ENCODE assay signal across 1 cellular context in the genomic region with DNA sequence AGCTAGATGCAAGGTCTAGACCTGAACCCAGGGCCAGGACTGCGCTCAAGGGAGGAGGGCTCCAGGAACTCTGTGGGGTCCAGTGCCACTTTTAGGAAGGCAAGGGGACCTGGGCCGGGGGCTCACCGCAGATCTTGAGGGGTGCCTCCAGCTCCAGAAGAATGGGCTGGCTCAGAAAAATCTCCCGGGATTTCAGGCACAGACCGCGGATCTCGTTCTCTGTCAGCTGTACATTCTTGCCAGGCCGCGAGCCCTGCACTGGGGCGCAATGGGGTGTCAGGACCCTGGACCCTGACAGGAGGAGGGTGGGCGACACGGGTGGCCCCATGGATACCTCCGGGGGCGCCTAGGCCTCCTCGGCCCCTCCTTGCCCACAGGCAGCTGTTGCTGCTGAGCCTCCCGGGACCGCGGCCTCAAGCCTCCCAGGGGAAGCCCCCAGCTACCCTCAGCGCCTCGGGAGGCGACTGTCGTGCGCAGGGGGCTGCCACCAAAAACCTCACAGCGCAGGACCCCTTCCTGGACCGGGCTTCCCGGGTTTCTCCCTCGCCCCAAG.
TF ChIP-seq lines count a peak whose summit lies in the region.

No MANE protein-coding gene starts in this region.

TF ChIP-seq in K562, 482 proteins besides CTCF, POLR2A, EP300 and RAD21 (continued from another document and continues in another):
- TF ChIP-seq CHD1 (IDR thresholded peaks at IDR 0.05; ENCODE audit: low read length): peak; percentile 69
- TF ChIP-seq RCOR1 (IDR thresholded peaks at IDR 0.05; ENCODE audit: borderline replicate concordance in 1 of 2, low read depth in 2 of 2, low read length in 2 of 2): no peak
- TF ChIP-seq, protein P1, sequence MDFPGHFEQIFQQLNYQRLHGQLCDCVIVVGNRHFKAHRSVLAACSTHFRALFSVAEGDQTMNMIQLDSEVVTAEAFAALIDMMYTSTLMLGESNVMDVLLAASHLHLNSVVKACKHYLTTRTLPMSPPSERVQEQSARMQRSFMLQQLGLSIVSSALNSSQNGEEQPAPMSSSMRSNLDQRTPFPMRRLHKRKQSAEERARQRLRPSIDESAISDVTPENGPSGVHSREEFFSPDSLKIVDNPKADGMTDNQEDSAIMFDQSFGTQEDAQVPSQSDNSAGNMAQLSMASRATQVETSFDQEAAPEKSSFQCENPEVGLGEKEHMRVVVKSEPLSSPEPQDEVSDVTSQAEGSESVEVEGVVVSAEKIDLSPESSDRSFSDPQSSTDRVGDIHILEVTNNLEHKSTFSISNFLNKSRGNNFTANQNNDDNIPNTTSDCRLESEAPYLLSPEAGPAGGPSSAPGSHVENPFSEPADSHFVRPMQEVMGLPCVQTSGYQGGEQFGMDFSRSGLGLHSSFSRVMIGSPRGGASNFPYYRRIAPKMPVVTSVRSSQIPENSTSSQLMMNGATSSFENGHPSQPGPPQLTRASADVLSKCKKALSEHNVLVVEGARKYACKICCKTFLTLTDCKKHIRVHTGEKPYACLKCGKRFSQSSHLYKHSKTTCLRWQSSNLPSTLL (IDR thresholded peaks at IDR 0.05): no peak
- TF ChIP-seq, protein P2, sequence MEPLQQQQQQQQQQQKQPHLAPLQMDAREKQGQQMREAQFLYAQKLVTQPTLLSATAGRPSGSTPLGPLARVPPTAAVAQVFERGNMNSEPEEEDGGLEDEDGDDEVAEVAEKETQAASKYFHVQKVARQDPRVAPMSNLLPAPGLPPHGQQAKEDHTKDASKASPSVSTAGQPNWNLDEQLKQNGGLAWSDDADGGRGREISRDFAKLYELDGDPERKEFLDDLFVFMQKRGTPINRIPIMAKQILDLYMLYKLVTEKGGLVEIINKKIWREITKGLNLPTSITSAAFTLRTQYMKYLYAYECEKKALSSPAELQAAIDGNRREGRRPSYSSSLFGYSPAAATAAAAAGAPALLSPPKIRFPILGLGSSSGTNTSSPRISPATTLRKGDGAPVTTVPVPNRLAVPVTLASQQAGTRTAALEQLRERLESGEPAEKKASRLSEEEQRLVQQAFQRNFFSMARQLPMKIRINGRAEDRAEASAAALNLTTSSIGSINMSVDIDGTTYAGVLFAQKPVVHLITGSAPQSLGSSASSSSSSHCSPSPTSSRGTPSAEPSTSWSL (CRISPR knock-in tag; IDR thresholded peaks at IDR 0.05; ENCODE audit: borderline replicate concordance): no peak
- TF ChIP-seq ZNF41 (CRISPR knock-in tag; conservative IDR thresholded peaks at IDR 0.05): no peak
- no peak for TF ChIP-seq SP2 (IDR thresholded peaks at IDR 0.05; ENCODE audit: extremely low read depth, low read depth, low read length, poor library complexity, severe bottlenecking)
- no peak for TF ChIP-seq CBX1 (IDR thresholded peaks at IDR 0.05; ENCODE audit: low read depth)
- no peak for TF ChIP-seq MTA2 (IDR thresholded peaks at IDR 0.05; ENCODE audit: low read depth)
- TF ChIP-seq CBX8 (IDR thresholded peaks at IDR 0.05; ENCODE audit: borderline replicate concordance, extremely low read depth, low read depth, low read length, poor library complexity, severe bottlenecking): no peak
- no peak for TF ChIP-seq NONO (IDR thresholded peaks at IDR 0.05; ENCODE audit: low read depth in 2 of 2, low read length in 1 of 2)
- TF ChIP-seq ZNF707 (CRISPR knock-in tag; conservative IDR thresholded peaks at IDR 0.05): no peak
- no peak for TF ChIP-seq ZNF76 (CRISPR knock-in tag; IDR thresholded peaks at IDR 0.05; ENCODE audit: borderline replicate concordance)
- no peak for TF ChIP-seq WHSC1 (IDR thresholded peaks at IDR 0.05; ENCODE audit: low read length)
- no peak for TF ChIP-seq MECOM (CRISPR knock-in tag; IDR thresholded peaks at IDR 0.05)
- TF ChIP-seq, protein P3, sequence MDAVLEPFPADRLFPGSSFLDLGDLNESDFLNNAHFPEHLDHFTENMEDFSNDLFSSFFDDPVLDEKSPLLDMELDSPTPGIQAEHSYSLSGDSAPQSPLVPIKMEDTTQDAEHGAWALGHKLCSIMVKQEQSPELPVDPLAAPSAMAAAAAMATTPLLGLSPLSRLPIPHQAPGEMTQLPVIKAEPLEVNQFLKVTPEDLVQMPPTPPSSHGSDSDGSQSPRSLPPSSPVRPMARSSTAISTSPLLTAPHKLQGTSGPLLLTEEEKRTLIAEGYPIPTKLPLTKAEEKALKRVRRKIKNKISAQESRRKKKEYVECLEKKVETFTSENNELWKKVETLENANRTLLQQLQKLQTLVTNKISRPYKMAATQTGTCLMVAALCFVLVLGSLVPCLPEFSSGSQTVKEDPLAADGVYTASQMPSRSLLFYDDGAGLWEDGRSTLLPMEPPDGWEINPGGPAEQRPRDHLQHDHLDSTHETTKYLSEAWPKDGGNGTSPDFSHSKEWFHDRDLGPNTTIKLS (IDR thresholded peaks at IDR 0.05; ENCODE audit: borderline replicate concordance, low read depth): no peak
- TF ChIP-seq, protein P4, sequence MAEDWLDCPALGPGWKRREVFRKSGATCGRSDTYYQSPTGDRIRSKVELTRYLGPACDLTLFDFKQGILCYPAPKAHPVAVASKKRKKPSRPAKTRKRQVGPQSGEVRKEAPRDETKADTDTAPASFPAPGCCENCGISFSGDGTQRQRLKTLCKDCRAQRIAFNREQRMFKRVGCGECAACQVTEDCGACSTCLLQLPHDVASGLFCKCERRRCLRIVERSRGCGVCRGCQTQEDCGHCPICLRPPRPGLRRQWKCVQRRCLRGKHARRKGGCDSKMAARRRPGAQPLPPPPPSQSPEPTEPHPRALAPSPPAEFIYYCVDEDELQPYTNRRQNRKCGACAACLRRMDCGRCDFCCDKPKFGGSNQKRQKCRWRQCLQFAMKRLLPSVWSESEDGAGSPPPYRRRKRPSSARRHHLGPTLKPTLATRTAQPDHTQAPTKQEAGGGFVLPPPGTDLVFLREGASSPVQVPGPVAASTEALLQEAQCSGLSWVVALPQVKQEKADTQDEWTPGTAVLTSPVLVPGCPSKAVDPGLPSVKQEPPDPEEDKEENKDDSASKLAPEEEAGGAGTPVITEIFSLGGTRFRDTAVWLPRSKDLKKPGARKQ (CRISPR knock-in tag; IDR thresholded peaks at IDR 0.05): no peak
- TF ChIP-seq ELF1 (tag; IDR thresholded peaks at IDR 0.05): no peak
- TF ChIP-seq ZNF79 (CRISPR knock-in tag; IDR thresholded peaks at IDR 0.05; ENCODE audit: low read depth): no peak
- TF ChIP-seq HNRNPUL1 (IDR thresholded peaks at IDR 0.05; ENCODE audit: low read length): no peak
- TF ChIP-seq GATA2 (CRISPR knock-in tag; IDR thresholded peaks at IDR 0.05): 0 out of 2 replicates have a peak, but pooled peaks have one; percentile 16
- TF ChIP-seq, protein P5, sequence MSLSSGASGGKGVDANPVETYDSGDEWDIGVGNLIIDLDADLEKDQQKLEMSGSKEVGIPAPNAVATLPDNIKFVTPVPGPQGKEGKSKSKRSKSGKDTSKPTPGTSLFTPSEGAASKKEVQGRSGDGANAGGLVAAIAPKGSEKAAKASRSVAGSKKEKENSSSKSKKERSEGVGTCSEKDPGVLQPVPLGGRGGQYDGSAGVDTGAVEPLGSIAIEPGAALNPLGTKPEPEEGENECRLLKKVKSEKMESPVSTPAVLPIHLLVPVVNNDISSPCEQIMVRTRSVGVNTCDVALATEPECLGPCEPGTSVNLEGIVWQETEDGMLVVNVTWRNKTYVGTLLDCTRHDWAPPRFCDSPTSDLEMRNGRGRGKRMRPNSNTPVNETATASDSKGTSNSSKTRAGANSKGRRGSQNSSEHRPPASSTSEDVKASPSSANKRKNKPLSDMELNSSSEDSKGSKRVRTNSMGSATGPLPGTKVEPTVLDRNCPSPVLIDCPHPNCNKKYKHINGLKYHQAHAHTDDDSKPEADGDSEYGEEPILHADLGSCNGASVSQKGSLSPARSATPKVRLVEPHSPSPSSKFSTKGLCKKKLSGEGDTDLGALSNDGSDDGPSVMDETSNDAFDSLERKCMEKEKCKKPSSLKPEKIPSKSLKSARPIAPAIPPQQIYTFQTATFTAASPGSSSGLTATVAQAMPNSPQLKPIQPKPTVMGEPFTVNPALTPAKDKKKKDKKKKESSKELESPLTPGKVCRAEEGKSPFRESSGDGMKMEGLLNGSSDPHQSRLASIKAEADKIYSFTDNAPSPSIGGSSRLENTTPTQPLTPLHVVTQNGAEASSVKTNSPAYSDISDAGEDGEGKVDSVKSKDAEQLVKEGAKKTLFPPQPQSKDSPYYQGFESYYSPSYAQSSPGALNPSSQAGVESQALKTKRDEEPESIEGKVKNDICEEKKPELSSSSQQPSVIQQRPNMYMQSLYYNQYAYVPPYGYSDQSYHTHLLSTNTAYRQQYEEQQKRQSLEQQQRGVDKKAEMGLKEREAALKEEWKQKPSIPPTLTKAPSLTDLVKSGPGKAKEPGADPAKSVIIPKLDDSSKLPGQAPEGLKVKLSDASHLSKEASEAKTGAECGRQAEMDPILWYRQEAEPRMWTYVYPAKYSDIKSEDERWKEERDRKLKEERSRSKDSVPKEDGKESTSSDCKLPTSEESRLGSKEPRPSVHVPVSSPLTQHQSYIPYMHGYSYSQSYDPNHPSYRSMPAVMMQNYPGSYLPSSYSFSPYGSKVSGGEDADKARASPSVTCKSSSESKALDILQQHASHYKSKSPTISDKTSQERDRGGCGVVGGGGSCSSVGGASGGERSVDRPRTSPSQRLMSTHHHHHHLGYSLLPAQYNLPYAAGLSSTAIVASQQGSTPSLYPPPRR (CRISPR knock-in tag; IDR thresholded peaks at IDR 0.05; ENCODE audit: borderline replicate concordance): 0 out of 2 replicates have a peak, but pooled peaks have one; percentile 37
- TF ChIP-seq LCOR (CRISPR knock-in tag; IDR thresholded peaks at IDR 0.05): no peak
- TF ChIP-seq ZFP30 (CRISPR knock-in tag; IDR thresholded peaks at IDR 0.05; ENCODE audit: borderline replicate concordance): no peak
- TF ChIP-seq ZNF444 (CRISPR knock-in tag; IDR thresholded peaks at IDR 0.05): no peak
- TF ChIP-seq, protein P6, sequence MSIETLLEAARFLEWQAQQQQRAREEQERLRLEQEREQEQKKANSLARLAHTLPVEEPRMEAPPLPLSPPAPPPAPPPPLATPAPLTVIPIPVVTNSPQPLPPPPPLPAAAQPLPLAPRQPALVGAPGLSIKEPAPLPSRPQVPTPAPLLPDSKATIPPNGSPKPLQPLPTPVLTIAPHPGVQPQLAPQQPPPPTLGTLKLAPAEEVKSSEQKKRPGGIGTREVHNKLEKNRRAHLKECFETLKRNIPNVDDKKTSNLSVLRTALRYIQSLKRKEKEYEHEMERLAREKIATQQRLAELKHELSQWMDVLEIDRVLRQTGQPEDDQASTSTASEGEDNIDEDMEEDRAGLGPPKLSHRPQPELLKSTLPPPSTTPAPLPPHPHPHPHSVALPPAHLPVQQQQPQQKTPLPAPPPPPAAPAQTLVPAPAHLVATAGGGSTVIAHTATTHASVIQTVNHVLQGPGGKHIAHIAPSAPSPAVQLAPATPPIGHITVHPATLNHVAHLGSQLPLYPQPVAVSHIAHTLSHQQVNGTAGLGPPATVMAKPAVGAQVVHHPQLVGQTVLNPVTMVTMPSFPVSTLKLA (conservative IDR thresholded peaks at IDR 0.05): 0 out of 4 replicates have a peak, but pooled peaks of 1 of the 2 experiments have one; percentile 39
- TF ChIP-seq MTA3 (IDR thresholded peaks at IDR 0.05; ENCODE audit: borderline replicate concordance): 0 out of 2 replicates have a peak, but pooled peaks have one; percentile 23
- TF ChIP-seq ZEB2 (IDR thresholded peaks at IDR 0.05): no peak
- no peak for TF ChIP-seq ZFPM2 (CRISPR knock-in tag; IDR thresholded peaks at IDR 0.05)
- TF ChIP-seq, protein P7, sequence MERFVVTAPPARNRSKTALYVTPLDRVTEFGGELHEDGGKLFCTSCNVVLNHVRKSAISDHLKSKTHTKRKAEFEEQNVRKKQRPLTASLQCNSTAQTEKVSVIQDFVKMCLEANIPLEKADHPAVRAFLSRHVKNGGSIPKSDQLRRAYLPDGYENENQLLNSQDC (CRISPR knock-in tag; IDR thresholded peaks at IDR 0.05): no peak
- TF ChIP-seq RFX7 (CRISPR knock-in tag; IDR thresholded peaks at IDR 0.05): no peak
- TF ChIP-seq SMAD4 (CRISPR knock-in tag; conservative IDR thresholded peaks at IDR 0.05): no peak
- TF ChIP-seq BMI1 (IDR thresholded peaks at IDR 0.05; ENCODE audit: low read length): no peak
- peak; percentile 26; the same call in 1 of the 2 replicates for TF ChIP-seq CHD2 (IDR thresholded peaks at IDR 0.05; ENCODE audit: low read depth, low read length)
- no peak for TF ChIP-seq SMAD3 (CRISPR knock-in tag; conservative IDR thresholded peaks at IDR 0.05)
- no peak for TF ChIP-seq NELFE (IDR thresholded peaks at IDR 0.05; ENCODE audit: insufficient read depth, insufficient read length)
- TF ChIP-seq ZNF165 (CRISPR knock-in tag; IDR thresholded peaks at IDR 0.05; ENCODE audit: borderline replicate concordance): no peak
- no peak for TF ChIP-seq KLF6 (CRISPR knock-in tag; IDR thresholded peaks at IDR 0.05; ENCODE audit: borderline replicate concordance)
- no peak for TF ChIP-seq NEUROD1 (IDR thresholded peaks at IDR 0.05; ENCODE audit: borderline replicate concordance, low read depth, low read length, partially characterized antibody)
- no peak for TF ChIP-seq MTF1 (CRISPR knock-in tag; IDR thresholded peaks at IDR 0.05; ENCODE audit: borderline replicate concordance)
- no peak for TF ChIP-seq NFYB (IDR thresholded peaks at IDR 0.05; ENCODE audit: extremely low read depth, insufficient read length)
- TF ChIP-seq, protein P8, sequence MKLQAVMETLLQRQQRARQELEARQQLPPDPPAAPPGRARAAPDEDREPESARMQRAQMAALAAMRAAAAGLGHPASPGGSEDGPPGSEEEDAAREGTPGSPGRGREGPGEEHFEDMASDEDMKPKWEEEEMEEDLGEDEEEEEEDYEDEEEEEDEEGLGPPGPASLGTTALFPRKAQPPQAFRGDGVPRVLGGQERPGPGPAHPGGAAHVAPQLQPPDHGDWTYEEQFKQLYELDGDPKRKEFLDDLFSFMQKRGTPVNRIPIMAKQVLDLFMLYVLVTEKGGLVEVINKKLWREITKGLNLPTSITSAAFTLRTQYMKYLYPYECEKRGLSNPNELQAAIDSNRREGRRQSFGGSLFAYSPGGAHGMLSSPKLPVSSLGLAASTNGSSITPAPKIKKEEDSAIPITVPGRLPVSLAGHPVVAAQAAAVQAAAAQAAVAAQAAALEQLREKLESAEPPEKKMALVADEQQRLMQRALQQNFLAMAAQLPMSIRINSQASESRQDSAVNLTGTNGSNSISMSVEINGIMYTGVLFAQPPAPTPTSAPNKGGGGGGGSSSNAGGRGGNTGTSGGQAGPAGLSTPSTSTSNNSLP (IDR thresholded peaks at IDR 0.05; ENCODE audit: borderline replicate concordance, low read depth, low read length): no peak
- no peak for TF ChIP-seq CC2D1A (IDR thresholded peaks at IDR 0.05)
- peak; percentile 54 for TF ChIP-seq RBM22 (IDR thresholded peaks at IDR 0.05; ENCODE audit: low read depth, low read length, poor library complexity, severe bottlenecking)
- no peak for TF ChIP-seq ZNF232 (CRISPR knock-in tag; IDR thresholded peaks at IDR 0.05)
- no peak for TF ChIP-seq HMG20A (CRISPR knock-in tag; conservative IDR thresholded peaks at IDR 0.05)
- no peak for TF ChIP-seq ZNF124 (CRISPR knock-in tag; IDR thresholded peaks at IDR 0.05)
- no peak; the same call in 1 of the 2 replicates for TF ChIP-seq CBFB (CRISPR knock-in tag; IDR thresholded peaks at IDR 0.05)
- TF ChIP-seq, protein P9, sequence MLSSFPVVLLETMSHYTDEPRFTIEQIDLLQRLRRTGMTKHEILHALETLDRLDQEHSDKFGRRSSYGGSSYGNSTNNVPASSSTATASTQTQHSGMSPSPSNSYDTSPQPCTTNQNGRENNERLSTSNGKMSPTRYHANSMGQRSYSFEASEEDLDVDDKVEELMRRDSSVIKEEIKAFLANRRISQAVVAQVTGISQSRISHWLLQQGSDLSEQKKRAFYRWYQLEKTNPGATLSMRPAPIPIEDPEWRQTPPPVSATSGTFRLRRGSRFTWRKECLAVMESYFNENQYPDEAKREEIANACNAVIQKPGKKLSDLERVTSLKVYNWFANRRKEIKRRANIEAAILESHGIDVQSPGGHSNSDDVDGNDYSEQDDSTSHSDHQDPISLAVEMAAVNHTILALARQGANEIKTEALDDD (IDR thresholded peaks at IDR 0.05): no peak
- no peak for TF ChIP-seq ZNF12 (CRISPR knock-in tag; IDR thresholded peaks at IDR 0.05)
- no peak for TF ChIP-seq ZNF589 (CRISPR knock-in tag; IDR thresholded peaks at IDR 0.05; ENCODE audit: low read depth)
- TF ChIP-seq KAT7 (CRISPR knock-in tag; IDR thresholded peaks at IDR 0.05; ENCODE audit: borderline replicate concordance): peak; percentile 86; the same call in 1 of the 2 replicates
